8 cellular contexts compared by ENCODE assay signal in genomic region chr13:36819811-36820140, GRCh38.
DNase-seq lines count a peak whose midpoint lies in the region; ATAC-seq and TF ChIP-seq lines count a peak whose summit lies in the region.

No MANE protein-coding gene starts in this region.

- H3K9me3 ChIP-seq in BLaER1 (no peaks in the 10 kb centered on the region), mucosa of stomach (ENCODE audit: control insufficient read depth, low read length) (no peaks in the 10 kb centered on the region)

- H3K27ac ChIP-seq in BLaER1 (peak overlapping the region; percentile 87), coronary artery (peak overlapping the region; percentile 47 to 59), substantia nigra (ENCODE audit: low read depth, low read length, poor library complexity, severe bottlenecking) (peak overlapping the region; percentile 66)

- H3K4me1 ChIP-seq in BLaER1, result peaks cover 36% of the 10 kb centered on the region
- H3K4me1 ChIP-seq in mucosa of stomach (ENCODE audit: control insufficient read depth, insufficient read depth, low read length), result peaks cover 4% of the 10 kb centered on the region

- peak; percentile 0 for ATAC-seq in GM19025 (IDR thresholded peaks at IDR 0.05; ENCODE audit: low read depth, unreplicated experiment)
- peak; percentile 14 for ATAC-seq in HG03280 (IDR thresholded peaks at IDR 0.05; ENCODE audit: unreplicated experiment)
- ATAC-seq in SK-N-SH treated with all-trans-retinoic acid at 6 μM for 48 hours, result peak; percentile 34
- no peak for ATAC-seq in GM18858 (IDR thresholded peaks at IDR 0.05; ENCODE audit: unreplicated experiment)

- H3K9ac ChIP-seq in BLaER1 (peak overlapping the region; percentile 86), mucosa of stomach (ENCODE audit: low read length) (peak overlapping the region; percentile 74)

- peak overlapping the region; percentile 96 for H3K4me2 ChIP-seq in BLaER1

- DNase-seq in coronary artery (ENCODE audit: low spot score) (no peak), substantia nigra (lab: John Stamatoyannopoulos, UW) (peak in 4 of 49 donors; percentile 27 to 50 (median 44))

- peaks cover 3% of the 10 kb centered on the region; the same call in 1 of the 2 replicates for H3K36me3 ChIP-seq in BLaER1
- no peaks in the 10 kb centered on the region for H3K36me3 ChIP-seq in mucosa of stomach (ENCODE audit: control insufficient read depth, insufficient read depth, low read length)

- H4K20me1 ChIP-seq in BLaER1, result peaks cover 51% of the 10 kb centered on the region

- H3K4me3 ChIP-seq in BLaER1, result peak overlapping the region; percentile 83
- peak overlapping the region; percentile 80 for H3K4me3 ChIP-seq in coronary artery
- H3K4me3 ChIP-seq in mucosa of stomach (ENCODE audit: low read length), result peak overlapping the region; percentile 65

- TF ChIP-seq CTCF in coronary artery (IDR thresholded peaks at IDR 0.05), result no peak

- H3K27me3 ChIP-seq in BLaER1, result no peaks in the 10 kb centered on the region
- no peaks in the 10 kb centered on the region for H3K27me3 ChIP-seq in mucosa of stomach (ENCODE audit: control insufficient read depth, insufficient read depth, low read length)

TF ChIP-seq in SK-N-SH treated with all-trans-retinoic acid at 6 μM for 48 hours, 23 proteins besides CTCF, POLR2A, EP300 and RAD21:
- TF ChIP-seq PATZ1 (CRISPR knock-in tag; IDR thresholded peaks at IDR 0.05; ENCODE audit: borderline replicate concordance), result no peak
- no peak for TF ChIP-seq CSRNP3 (CRISPR knock-in tag; IDR thresholded peaks at IDR 0.05)
- TF ChIP-seq ZNF8 (CRISPR knock-in tag; IDR thresholded peaks at IDR 0.05), result no peak
- TF ChIP-seq TSHZ2 (CRISPR knock-in tag; IDR thresholded peaks at IDR 0.05), result no peak
- TF ChIP-seq ZFP3 (CRISPR knock-in tag; IDR thresholded peaks at IDR 0.05), result no peak
- TF ChIP-seq ZNF70 (CRISPR knock-in tag; IDR thresholded peaks at IDR 0.05), result no peak
- TF ChIP-seq POU6F1 (CRISPR knock-in tag; IDR thresholded peaks at IDR 0.05; ENCODE audit: borderline replicate concordance, low read depth), result no peak
- no peak for TF ChIP-seq ARNTL (CRISPR knock-in tag; IDR thresholded peaks at IDR 0.05; ENCODE audit: borderline replicate concordance, low read depth)
- no peak for TF ChIP-seq CREB5 (CRISPR knock-in tag; IDR thresholded peaks at IDR 0.05; ENCODE audit: low read depth)
- TF ChIP-seq ZNF565 (CRISPR knock-in tag; conservative IDR thresholded peaks at IDR 0.05; ENCODE audit: low read depth), result no peak
- no peak for TF ChIP-seq TCF4 (CRISPR knock-in tag; IDR thresholded peaks at IDR 0.05; ENCODE audit: borderline replicate concordance)
- TF ChIP-seq PPARA (CRISPR knock-in tag; IDR thresholded peaks at IDR 0.05; ENCODE audit: borderline replicate concordance), result no peak
- no peak for TF ChIP-seq OSR1 (CRISPR knock-in tag; IDR thresholded peaks at IDR 0.05)
- TF ChIP-seq GLIS3 (CRISPR knock-in tag; IDR thresholded peaks at IDR 0.05), result no peak
- TF ChIP-seq SNAI2 (CRISPR knock-in tag; IDR thresholded peaks at IDR 0.05), result no peak
- no peak for TF ChIP-seq ESRRG (CRISPR knock-in tag; IDR thresholded peaks at IDR 0.05)
TF ChIP-seq in SK-N-SH treated with all-trans-retinoic acid at 6 μM for 48 hours: peak in this region for 0.
